In genomic region chr1:155175281-155175926, GRCh38 we compare ENCODE assay signal across 12 cellular contexts. TPM values are rescaled to one million over a fixed set of nuclear protein-coding genes. Genes with fewer than 3 reads are reported as not detected.
DNase-seq lines count a peak whose midpoint lies in the region; ATAC-seq lines count a peak whose summit lies in the region.
"Had no signal": no experiment of that assay in that cellular context is flagged by ENCODE, and none has a peak within 500 bp of the region (broad histone marks: within the 10 kb centered on the region; RNA-seq: fewer than 3 reads in every experiment).

No MANE protein-coding gene starts in this region.

- peak; percentile 61 for DNase-seq in activated CD8-positive, alpha-beta memory T cell treated with anti-CD3 and anti-CD28 coated beads for 24 hours
- DNase-seq in activated CD8-positive, alpha-beta memory T cell treated with anti-CD3 and anti-CD28 coated beads, Interleukin-2, amount 50 U/mL, for 4 hours, result no peak
- DNase-seq in activated CD4-positive, alpha-beta memory T cell treated with anti-CD3 and anti-CD28 coated beads, Interleukin-2, amount 10 ng/mL, durations not matched to agents 7 days and 5 days, result peak; percentile 17
- DNase-seq in DMS114 treated with DMSO at 0.1 percent for 48 hours (lab: John Stamatoyannopoulos, UW; ENCODE audit: unreplicated experiment) (no peak), KBM-7 (no peak)
- DNase-seq: effector CD4-positive, alpha-beta T cell; NCI-H446 had no signal

- no peaks in the 10 kb centered on the region for H3K9me3 ChIP-seq in iPS-18a (ENCODE audit: control insufficient read depth, low read depth, low read length)

- peak overlapping the region; percentile 84 for H3K9ac ChIP-seq in iPS-18a (ENCODE audit: low read length)

- H3K4me1 Mint-ChIP-seq in activated CD4-positive, alpha-beta memory T cell treated with anti-CD3 and anti-CD28 coated beads, Interleukin-2, amount 10 ng/mL, durations not matched to agents 7 days and 5 days, result peaks cover 58% of the 10 kb centered on the region

- peaks cover 28% of the 10 kb centered on the region for H3K36me3 ChIP-seq in iPS-18a (ENCODE audit: control insufficient read depth, low read depth, low read length)

- H3K27me3 ChIP-seq in iPS-18a (ENCODE audit: control insufficient read depth, insufficient read depth, low read length), result no peaks in the 10 kb centered on the region

- peak overlapping the region; percentile 96 for H3K27ac Mint-ChIP-seq in activated CD4-positive, alpha-beta memory T cell treated with anti-CD3 and anti-CD28 coated beads, Interleukin-2, amount 10 ng/mL, durations not matched to agents 7 days and 5 days

- ATAC-seq in HG02852 (IDR thresholded peaks at IDR 0.05; ENCODE audit: unreplicated experiment), result no peak

- peaks cover 11% of the 10 kb centered on the region for H3K4me1 ChIP-seq in iPS-18a (ENCODE audit: control insufficient read depth, low read depth, low read length)

- CTCF ChIA-PET in activated CD4-positive, alpha-beta memory T cell treated with anti-CD3 and anti-CD28 coated beads, Interleukin-2, amount 10 ng/mL, durations not matched to agents 7 days and 5 days (lab: Charles Lee), result interaction anchor here (0.5 to 5.0 kb wide), 13 partner anchors 19 to 163 kb away, joined by 3 to 93 read pairs (median 6); no protein-coding TSS in a partner anchor

- peak overlapping the region; percentile 97 for H3K4me3 Mint-ChIP-seq in activated CD4-positive, alpha-beta memory T cell treated with anti-CD3 and anti-CD28 coated beads, Interleukin-2, amount 10 ng/mL, durations not matched to agents 7 days and 5 days

- peak overlapping the region; percentile 94 for H3K4me3 ChIP-seq in iPS-18a (ENCODE audit: low read length)

- no peaks in the 10 kb centered on the region for H3K27me3 Mint-ChIP-seq in activated CD4-positive, alpha-beta memory T cell treated with anti-CD3 and anti-CD28 coated beads, Interleukin-2, amount 10 ng/mL, durations not matched to agents 7 days and 5 days
- H3K27me3 Mint-ChIP-seq: memory B cell had no signal

- POLR2A ChIA-PET in activated CD4-positive, alpha-beta memory T cell treated with anti-CD3 and anti-CD28 coated beads, Interleukin-2, amount 10 ng/mL, durations not matched to agents 7 days and 5 days (lab: Charles Lee), result interaction anchor here (1.0 to 7.5 kb wide), 7 partner anchors 9 to 149 kb away, joined by 3 to 133 read pairs (median 8); partner anchors contain the start of genes MTX1 and THBS3

- no peaks in the 10 kb centered on the region for H3K9me3 Mint-ChIP-seq in activated CD4-positive, alpha-beta memory T cell treated with anti-CD3 and anti-CD28 coated beads, Interleukin-2, amount 10 ng/mL, durations not matched to agents 7 days and 5 days
- H3K9me3 Mint-ChIP-seq: CD14-positive monocyte, memory B cell had no signal

- in situ Hi-C loops in KBM-7 (cut with MboI; ENCODE audit: low pct_unique_long_range_greater_than_20kb, low sequenced_read_pairs), result no loop called here

- peaks cover 52% of the 10 kb centered on the region for H3K36me3 Mint-ChIP-seq in activated CD4-positive, alpha-beta memory T cell treated with anti-CD3 and anti-CD28 coated beads, Interleukin-2, amount 10 ng/mL, durations not matched to agents 7 days and 5 days (ENCODE audit: low read depth)

- H3K27ac ChIP-seq in iPS-18a (ENCODE audit: low read length), result no peak overlapping the region
- H3K27ac ChIP-seq in temporal lobe (ENCODE audit: low read depth, low read length), result peak overlapping the region; percentile 89

RNA-seq across cellular contexts. Expression of gene TRIM46, which starts 1.8 kb away (rescaled TPM):
- total RNA-seq in activated CD4-positive, alpha-beta memory T cell treated with anti-CD3 and anti-CD28 coated beads, Interleukin-2, amount 10 ng/mL, durations not matched to agents 7 days and 5 days, result 10 to 100 TPM; 17.8 to 18.3 TPM
- 18.9 TPM for total RNA-seq in temporal lobe

RNA-seq across cellular contexts. Expression of gene KRTCAP2, which starts 2.3 kb away (rescaled TPM):
- 100 to 1,000 TPM; 203 to 224 TPM for total RNA-seq in activated CD4-positive, alpha-beta memory T cell treated with anti-CD3 and anti-CD28 coated beads, Interleukin-2, amount 10 ng/mL, durations not matched to agents 7 days and 5 days
- 21.4 TPM for total RNA-seq in temporal lobe

RNA-seq across cellular contexts. Expression of gene THBS3, which starts 32.3 kb away (rescaled TPM):
- 10 to 100 TPM; 30.7 to 32.3 TPM for total RNA-seq in activated CD4-positive, alpha-beta memory T cell treated with anti-CD3 and anti-CD28 coated beads, Interleukin-2, amount 10 ng/mL, durations not matched to agents 7 days and 5 days
- total RNA-seq in temporal lobe, result 4.7 TPM

RNA-seq across cellular contexts. Expression of gene MTX1, which starts 33.1 kb away (rescaled TPM):
- 10 to 100 TPM; 41.2 to 43.1 TPM for total RNA-seq in activated CD4-positive, alpha-beta memory T cell treated with anti-CD3 and anti-CD28 coated beads, Interleukin-2, amount 10 ng/mL, durations not matched to agents 7 days and 5 days
- 14.0 TPM for total RNA-seq in temporal lobe

RNA-seq across cellular contexts. Expression of gene DPM3, which starts 35.1 kb away (rescaled TPM):
- total RNA-seq in activated CD4-positive, alpha-beta memory T cell treated with anti-CD3 and anti-CD28 coated beads, Interleukin-2, amount 10 ng/mL, durations not matched to agents 7 days and 5 days, result 10 to 100 TPM; 80.2 to 80.6 TPM
- total RNA-seq in temporal lobe, result 14.3 TPM

Comparison
In these comparisons a context has a peak if more than half of its experiments do, and no peak if none do; other contexts are left out.
1. DNase-seq: peak in activated CD8-positive, alpha-beta memory T cell treated with anti-CD3 and anti-CD28 coated beads for 24 hours (single experiment) and activated CD4-positive, alpha-beta memory T cell treated with anti-CD3 and anti-CD28 coated beads, Interleukin-2, amount 10 ng/mL, durations not matched to agents 7 days and 5 days (single experiment); none in activated CD8-positive, alpha-beta memory T cell treated with anti-CD3 and anti-CD28 coated beads, Interleukin-2, amount 50 U/mL, for 4 hours (single experiment), DMS114 treated with DMSO at 0.1 percent for 48 hours (single experiment) and KBM-7 (single experiment).